In genomic region chr11:100849009-100849913, GRCh38 we compare ENCODE assay signal across 13 cellular contexts.
DNase-seq lines count a peak whose midpoint lies in the region; ATAC-seq, FAIRE-seq and TF ChIP-seq lines count a peak whose summit lies in the region.
"Had no signal": no experiment of that assay in that cellular context is flagged by ENCODE, and none has a peak within 500 bp of the region (broad histone marks: within the 10 kb centered on the region; RNA-seq: fewer than 3 reads in every experiment).

No MANE protein-coding gene starts in this region.

- H3K27ac ChIP-seq in left lung (peak overlapping the region in 1 of 2 donors; percentile 41), tibial nerve (peak overlapping the region; percentile 28 to 86 (median 52))
- H3K27ac ChIP-seq: neutrophil had no signal

- H3K9me3 ChIP-seq in left lung (no peaks in the 10 kb centered on the region), tibial nerve (no peaks in the 10 kb centered on the region)
- H3K9me3 ChIP-seq: neutrophil had no signal

- FAIRE-seq in GM19239 (lab: Jason Lieb, UNC), result peak; percentile 33
- FAIRE-seq: urothelium cell line had no signal

- no peaks in the 10 kb centered on the region for H3K36me3 ChIP-seq in left lung
- H3K36me3 ChIP-seq in tibial nerve, result no peaks in the 10 kb centered on the region
- H3K36me3 ChIP-seq: neutrophil had no signal

- no peak for TF ChIP-seq EP300 in tibial nerve (IDR thresholded peaks at IDR 0.05)

- no peak for DNase-seq in GM19239 (ENCODE audit: insufficient read length, low spot score)
- DNase-seq in brain pericyte (ENCODE audit: low read depth, low spot score), result peak; percentile 81
- DNase-seq in left lung, result no peak
- no peak for DNase-seq in tibial nerve (ENCODE audit: low spot score in 2 of 2)
- no peak for DNase-seq in NCI-H1694 (lab: John Stamatoyannopoulos, UW)
- DNase-seq in GOT3 (lab: John Stamatoyannopoulos, UW), result no peak
- DNase-seq in NCI-H524 (lab: John Stamatoyannopoulos, UW), result no peak
- DNase-seq: activated effector memory CD4-positive, alpha-beta T cell treated with anti-CD3 and anti-CD28 coated beads, Interleukin-2, amount 50 U/mL, for 16 hours; NCI-H1930 had no signal

- H3K4me3 ChIP-seq in left lung (no peak overlapping the region), tibial nerve (no peak overlapping the region)

- H3K4me1 ChIP-seq in left lung (peaks cover 0 to 9% of the 10 kb centered on the region in 2 donors), tibial nerve (peaks cover 0 to 45% (median 0%) of the 10 kb centered on the region in 4 donors)

- WGBS in tibial nerve, 2 donors, result 19 to 21% methylated on average over 4 of the region's 4 CpGs

- no peak for TF ChIP-seq CTCF in left lung (IDR thresholded peaks at IDR 0.05)
- no peak for TF ChIP-seq CTCF in tibial nerve (IDR thresholded peaks at IDR 0.05)

- intact Hi-C loops in left lung (cut with DNase I), result no loop called here

- H3K27me3 ChIP-seq in left lung (no peaks in the 10 kb centered on the region), tibial nerve (no peaks in the 10 kb centered on the region)
- H3K27me3 ChIP-seq: neutrophil had no signal

- TF ChIP-seq POLR2A in tibial nerve (IDR thresholded peaks at IDR 0.05), result no peak

- peak; percentile 78 for ATAC-seq in left lung
- ATAC-seq: activated CD4-positive, CD25-positive, alpha-beta regulatory T cell treated with anti-CD3 and anti-CD28 coated beads, Interleukin-2, amount 50 U/mL, for 24 hours; Panc1 had no signal
